ENCODE assay signal across 8 cellular contexts in genomic region chr18:57630002-57630758, GRCh38. TPM values are rescaled to one million over a fixed set of nuclear protein-coding genes. Genes with fewer than 3 reads are reported as not detected.
DNase-seq lines count a peak whose midpoint lies in the region; ATAC-seq and TF ChIP-seq lines count a peak whose summit lies in the region.

No MANE protein-coding gene starts in this region.

- POLR2A ChIA-PET in GM10248 (lab: Yijun Ruan, JAX): interaction anchor here (1.3 kb wide), 1 partner anchor 208 kb away, joined by 3 read pairs; no protein-coding TSS in a partner anchor

- peak; percentile 90 for DNase-seq in GM10248 (ENCODE audit: extremely low spot score)
- DNase-seq in NB4 (ENCODE audit: low read depth): peak; percentile 94
- DNase-seq in SK-N-DZ (ENCODE audit: low spot score): peak; percentile 83
- peak; percentile 61 for DNase-seq in glomerular endothelial cell (ENCODE audit: extremely low read depth, low read depth, low spot score)
- DNase-seq in occipital lobe (lab: John Stamatoyannopoulos, UW): peak; percentile 92

- H3K4me3 ChIP-seq in NB4 (ENCODE audit: low read depth, low read length): peak overlapping the region; percentile 71

- H3K4me3 Mint-ChIP-seq in activated naive CD4-positive, alpha-beta T cell treated with anti-CD3 and anti-CD28 coated beads, Interleukin-2, amount 50 U/mL, for 24 hours: peak overlapping the region; percentile 98

- no peaks in the 10 kb centered on the region for H3K9me3 Mint-ChIP-seq in activated naive CD4-positive, alpha-beta T cell treated with anti-CD3 and anti-CD28 coated beads, Interleukin-2, amount 50 U/mL, for 24 hours

- CTCF ChIA-PET in GM10248 (lab: Yijun Ruan, JAX): interaction anchor here (0.7 to 1.7 kb wide), 5 partner anchors 9 to 494 kb away, joined by 3 to 4 read pairs (median 4); no protein-coding TSS in a partner anchor

- ATAC-seq in HG02588 (IDR thresholded peaks at IDR 0.05; ENCODE audit: unreplicated experiment): peak; percentile 93

- peaks cover 2% of the 10 kb centered on the region for H3K36me3 Mint-ChIP-seq in activated naive CD4-positive, alpha-beta T cell treated with anti-CD3 and anti-CD28 coated beads, Interleukin-2, amount 50 U/mL, for 24 hours

- TF ChIP-seq CTCF in GM10248 (IDR thresholded peaks at IDR 0.05; ENCODE audit: control extremely low read depth, extremely low read depth, low read depth, missing control alignments) (peak; percentile 73), NB4 (IDR thresholded peaks at IDR 0.05; ENCODE audit: low read depth, low read length) (peak; percentile 39)

- H3K27ac Mint-ChIP-seq in activated naive CD4-positive, alpha-beta T cell treated with anti-CD3 and anti-CD28 coated beads, Interleukin-2, amount 50 U/mL, for 24 hours: peak overlapping the region; percentile 98

- no peaks in the 10 kb centered on the region for H3K27me3 Mint-ChIP-seq in activated naive CD4-positive, alpha-beta T cell treated with anti-CD3 and anti-CD28 coated beads, Interleukin-2, amount 50 U/mL, for 24 hours

- no peak for TF ChIP-seq POLR2A in NB4 (IDR thresholded peaks at IDR 0.05; ENCODE audit: extremely low read depth, insufficient read length)

- H3K27ac ChIP-seq in temporal lobe (ENCODE audit: low read depth, low read length): peak overlapping the region; percentile 48

- peaks cover 19% of the 10 kb centered on the region for H3K4me1 Mint-ChIP-seq in activated naive CD4-positive, alpha-beta T cell treated with anti-CD3 and anti-CD28 coated beads, Interleukin-2, amount 50 U/mL, for 24 hours

RNA-seq across cellular contexts. Expression of gene NARS1, which starts 8.5 kb away (rescaled TPM):
- 125 and 128 TPM in 2 replicates for polyA plus RNA-seq in SK-N-DZ (2014; cell fraction: cytosol; rRNA removed)
- polyA plus RNA-seq in SK-N-DZ (2014; cell fraction: nucleus; rRNA removed): 203 and 217 TPM in 2 replicates
- total RNA-seq in glomerular endothelial cell (92.4 and 112 TPM in 2 replicates), occipital lobe (116 TPM), temporal lobe (101 TPM)

RNA-seq across cellular contexts. Expression of gene FECH, which starts 43.7 kb away (rescaled TPM):
- polyA plus RNA-seq in SK-N-DZ (2014; cell fraction: cytosol; rRNA removed): 56.8 and 80.0 TPM in 2 replicates
- polyA plus RNA-seq in SK-N-DZ (2014; cell fraction: nucleus; rRNA removed): 32.8 and 43.8 TPM in 2 replicates
- total RNA-seq in glomerular endothelial cell: 29.2 and 38.2 TPM in 2 replicates
- 24.3 TPM for total RNA-seq in occipital lobe
- 19.7 TPM for total RNA-seq in temporal lobe

Comparison
In these comparisons a context has a peak if more than half of its experiments do, and no peak if none do; other contexts are left out.
1. Peak in every context shown above with its lines: DNase-seq, ATAC-seq, H3K4me3 ChIP-seq and H3K27ac ChIP-seq.